14 cellular contexts compared by ENCODE assay signal in the genomic region with DNA sequence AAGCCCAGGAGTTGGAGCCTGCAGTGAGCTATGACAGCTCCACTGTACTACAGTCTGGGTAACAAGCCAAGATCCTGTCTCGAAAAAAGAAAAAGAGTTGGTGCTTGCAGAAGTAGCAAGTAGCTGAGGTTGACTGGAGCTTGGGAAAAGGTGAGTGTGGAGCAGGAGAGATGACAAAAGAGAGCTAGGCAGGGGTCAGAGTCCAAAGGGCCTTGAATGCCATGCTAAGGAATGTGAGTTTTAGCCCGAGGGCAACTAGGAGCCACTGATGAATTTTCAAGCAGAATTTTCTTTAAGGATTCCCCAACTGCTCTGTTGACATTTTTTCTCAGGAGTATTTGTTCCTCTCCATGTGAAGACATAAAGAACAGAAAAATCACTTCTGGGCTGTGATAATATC. TPM values are rescaled to one million over a fixed set of nuclear protein-coding genes. Genes with fewer than 3 reads are reported as not detected.
DNase-seq lines count a peak whose midpoint lies in the region; ATAC-seq lines count a peak whose summit lies in the region.
"Had no signal": no experiment of that assay in that cellular context is flagged by ENCODE, and none has a peak within 500 bp of the region (broad histone marks: within the 10 kb centered on the region; RNA-seq: fewer than 3 reads in every experiment).

No MANE protein-coding gene starts in this region.

- H3K79me2 ChIP-seq in mesendoderm (ENCODE audit: control insufficient read depth, insufficient read depth, low read length), result peaks cover 13% of the 10 kb centered on the region

- no peak overlapping the region for H3K27ac ChIP-seq in mesendoderm (ENCODE audit: low read depth, low read length)
- H3K27ac ChIP-seq: foreskin keratinocyte, KMS-11 had no signal

- H3K36me3 ChIP-seq in mesendoderm (ENCODE audit: control insufficient read depth, insufficient read depth, low read length), result no peaks in the 10 kb centered on the region

- no peak overlapping the region for H3K9ac ChIP-seq in mesendoderm (ENCODE audit: low read length)
- H3K9ac ChIP-seq: KMS-11 had no signal

- peak overlapping the region; percentile 80 for H3K27ac Mint-ChIP-seq in stimulated activated naive CD8-positive, alpha-beta T cell treated with anti-CD3 and anti-CD28 coated beads, Interleukin-15, Interleukin-2, amounts not matched to agents 100 ng/mL and 50 ng/mL, for 24 hours
- peak overlapping the region; percentile 62 for H3K27ac Mint-ChIP-seq in activated naive CD8-positive, alpha-beta T cell treated with anti-CD3 and anti-CD28 coated beads for 36 hours

- H3K4me2 ChIP-seq in mesendoderm (ENCODE audit: low read length), result no peak overlapping the region
- H3K4me2 ChIP-seq: KMS-11 had no signal

- H3K4me1 ChIP-seq in mesendoderm (ENCODE audit: control insufficient read depth, low read depth, low read length), result no peaks in the 10 kb centered on the region

- peak overlapping the region; percentile 32 for H3K4me3 Mint-ChIP-seq in stimulated activated naive CD8-positive, alpha-beta T cell treated with anti-CD3 and anti-CD28 coated beads, Interleukin-15, Interleukin-2, amounts not matched to agents 100 ng/mL and 50 ng/mL, for 24 hours
- peak overlapping the region; percentile 10 for H3K4me3 Mint-ChIP-seq in activated naive CD8-positive, alpha-beta T cell treated with anti-CD3 and anti-CD28 coated beads for 36 hours

- H3K56ac ChIP-seq in mesendoderm (ENCODE audit: low read length), result no peak overlapping the region

- H3K27me3 Mint-ChIP-seq in stimulated activated naive CD8-positive, alpha-beta T cell treated with anti-CD3 and anti-CD28 coated beads, Interleukin-15, Interleukin-2, amounts not matched to agents 100 ng/mL and 50 ng/mL, for 24 hours, result no peaks in the 10 kb centered on the region
- no peaks in the 10 kb centered on the region for H3K27me3 Mint-ChIP-seq in activated naive CD8-positive, alpha-beta T cell treated with anti-CD3 and anti-CD28 coated beads for 36 hours

- H2AK5ac ChIP-seq in mesendoderm (ENCODE audit: low read length), result no peak overlapping the region

- H3K23ac ChIP-seq in mesendoderm (ENCODE audit: low read length), result no peak overlapping the region

- H3K4me1 Mint-ChIP-seq in stimulated activated naive CD8-positive, alpha-beta T cell treated with anti-CD3 and anti-CD28 coated beads, Interleukin-15, Interleukin-2, amounts not matched to agents 100 ng/mL and 50 ng/mL, for 24 hours (ENCODE audit: low read depth), result peaks cover 62% of the 10 kb centered on the region
- H3K4me1 Mint-ChIP-seq in activated naive CD8-positive, alpha-beta T cell treated with anti-CD3 and anti-CD28 coated beads for 36 hours, result peaks cover 51% of the 10 kb centered on the region

- H2BK120ac ChIP-seq in mesendoderm (ENCODE audit: low read depth, low read length), result no peak overlapping the region

- no peak overlapping the region for H2BK5ac ChIP-seq in mesendoderm (ENCODE audit: low read length)

- no peak overlapping the region for H3K4ac ChIP-seq in mesendoderm (ENCODE audit: low read depth, low read length)

- H4K5ac ChIP-seq in mesendoderm (ENCODE audit: low read length), result no peak overlapping the region

- no peaks in the 10 kb centered on the region for H3K9me3 Mint-ChIP-seq in stimulated activated naive CD8-positive, alpha-beta T cell treated with anti-CD3 and anti-CD28 coated beads, Interleukin-15, Interleukin-2, amounts not matched to agents 100 ng/mL and 50 ng/mL, for 24 hours
- H3K9me3 Mint-ChIP-seq in activated naive CD8-positive, alpha-beta T cell treated with anti-CD3 and anti-CD28 coated beads for 36 hours, result no peaks in the 10 kb centered on the region

- H4K8ac ChIP-seq in mesendoderm (ENCODE audit: low read depth, low read length), result no peak overlapping the region

- no peak overlapping the region for H3K18ac ChIP-seq in mesendoderm (ENCODE audit: low read length)

- H2BK15ac ChIP-seq in mesendoderm (replicated peaks; ENCODE audit: low read depth), result no peak overlapping the region

- H3K4me3 ChIP-seq in mesendoderm (ENCODE audit: low read length), result no peak overlapping the region

- no peak for DNase-seq in stimulated activated naive CD8-positive, alpha-beta T cell treated with anti-CD3 and anti-CD28 coated beads, Interleukin-15, Interleukin-2, amounts not matched to agents 100 U/mL and 50 U/mL, for 24 hours
- DNase-seq in activated naive CD8-positive, alpha-beta T cell treated with anti-CD3 and anti-CD28 coated beads for 36 hours, result no peak
- DNase-seq in mesendoderm (peak; percentile 45), NCI-H1092 (lab: John Stamatoyannopoulos, UW) (no peak), NCI-H2227 treated with DMSO at 0.1 percent for 48 hours (lab: John Stamatoyannopoulos, UW) (no peak), NCI-H526 (lab: John Stamatoyannopoulos, UW) (no peak)
- DNase-seq: amniotic stem cell, foreskin keratinocyte had no signal

- H3K27me3 ChIP-seq in mesendoderm (ENCODE audit: insufficient read depth, low read length, poor library complexity), result no peaks in the 10 kb centered on the region
- H3K27me3 ChIP-seq: foreskin keratinocyte had no signal

- ATAC-seq in stimulated activated naive CD8-positive, alpha-beta T cell treated with anti-CD3 and anti-CD28 coated beads, Interleukin-15, Interleukin-2, amounts not matched to agents 100 U/mL and 50 U/mL, for 24 hours, result no peak
- no peak for ATAC-seq in GM18907 (IDR thresholded peaks at IDR 0.05; ENCODE audit: unreplicated experiment)
- ATAC-seq: foreskin keratinocyte had no signal

- peaks cover 25% of the 10 kb centered on the region for H3K79me1 ChIP-seq in mesendoderm (ENCODE audit: low read length)

- H3K36me3 Mint-ChIP-seq in stimulated activated naive CD8-positive, alpha-beta T cell treated with anti-CD3 and anti-CD28 coated beads, Interleukin-15, Interleukin-2, amounts not matched to agents 100 ng/mL and 50 ng/mL, for 24 hours (ENCODE audit: low read depth), result peaks cover 34% of the 10 kb centered on the region
- peaks cover 17% of the 10 kb centered on the region for H3K36me3 Mint-ChIP-seq in activated naive CD8-positive, alpha-beta T cell treated with anti-CD3 and anti-CD28 coated beads for 36 hours

- WGBS in mesendoderm (ENCODE audit: extremely low coverage, insufficient coverage, low lambda C conversion rate), result no CpG with 5 or more reads among the region's 2 CpGs

RNA-seq across cellular contexts. Expression of gene AP1B1, which starts 3.1 kb away (rescaled TPM):
- total RNA-seq in activated naive CD8-positive, alpha-beta T cell treated with anti-CD3 and anti-CD28 coated beads for 36 hours, result 10 to 100 TPM; 66.5 to 72.0 TPM
- 39.0 TPM for polyA plus RNA-seq in mesendoderm (2013, experiment 1 of 2)
- polyA plus RNA-seq in mesendoderm (2013, experiment 2 of 2), result 39.3 TPM

RNA-seq across cellular contexts. Expression of gene RFPL1, which starts 53.1 kb away (rescaled TPM):
- not detected for total RNA-seq in activated naive CD8-positive, alpha-beta T cell treated with anti-CD3 and anti-CD28 coated beads for 36 hours
- not detected for polyA plus RNA-seq in mesendoderm (2013, experiment 1 of 2)
- not detected for polyA plus RNA-seq in mesendoderm (2013, experiment 2 of 2)
- total RNA-seq: dermis microvascular lymphatic vessel endothelial cell, foreskin keratinocyte, G401 had no signal
- polyA plus RNA-seq: foreskin keratinocyte, keratinocyte had no signal
